In genomic region chr16:27547851-27548250, GRCh38 we compare ENCODE assay signal across 13 cellular contexts. TPM values are rescaled to one million over a fixed set of nuclear protein-coding genes. Genes with fewer than 3 reads are reported as not detected.
DNase-seq lines count a peak whose midpoint lies in the region; ATAC-seq, FAIRE-seq and TF ChIP-seq lines count a peak whose summit lies in the region.
"Had no signal": no experiment of that assay in that cellular context is flagged by ENCODE, and none has a peak within 500 bp of the region (broad histone marks: within the 10 kb centered on the region; RNA-seq: fewer than 3 reads in every experiment).

No MANE protein-coding gene starts in this region.

- peak overlapping the region; percentile 7 for H3K27ac Mint-ChIP-seq in central memory CD8-positive, alpha-beta T cell (ENCODE audit: low read depth)
- peak overlapping the region; percentile 45 to 100 for H3K27ac Mint-ChIP-seq in natural killer cell
- peak overlapping the region in 1 of 7 donors; percentile 22 for H3K27ac Mint-ChIP-seq in CD4-positive, alpha-beta memory T cell
- H3K27ac Mint-ChIP-seq: activated CD4-positive, alpha-beta T cell treated with anti-CD3 and anti-CD28 coated beads, Interleukin-2, amount 10 ng/mL, durations not matched to agents 7 days and 5 days had no signal

- TF ChIP-seq CTCF in HepG2 (CRISPR knock-in tag; IDR thresholded peaks at IDR 0.05) (no peak), right lobe of liver (IDR thresholded peaks at IDR 0.05) (no peak), natural killer cell (IDR thresholded peaks at IDR 0.05) (no peak), vagina (IDR thresholded peaks at IDR 0.05) (no peak)

- peak overlapping the region; percentile 87; the same call in 1 of the 2 replicates for H3K9ac ChIP-seq in HepG2 (ENCODE audit: insufficient read depth, low read depth, low read length)

- H3K36me3 ChIP-seq in HepG2 (replicated peaks in 1 of 2; ENCODE audit: control insufficient read depth in 1 of 2, insufficient read depth in 2 of 2, low read length in 2 of 2) (peaks cover 21 to 31% of the 10 kb centered on the region in 2 experiments), right lobe of liver (peaks cover 0 to 26% (median 9%) of the 10 kb centered on the region in 4 donors), vagina (peaks cover 0 to 28% of the 10 kb centered on the region in 2 donors)
- H3K36me3 ChIP-seq in CD4-positive, alpha-beta memory T cell (ENCODE audit: insufficient read depth, low read length) = peaks cover 29% of the 10 kb centered on the region

- H3K36me3 Mint-ChIP-seq in central memory CD8-positive, alpha-beta T cell (ENCODE audit: insufficient read depth) = peaks cover 39% of the 10 kb centered on the region
- H3K36me3 Mint-ChIP-seq in natural killer cell = peaks cover 14% of the 10 kb centered on the region
- H3K36me3 Mint-ChIP-seq in CD4-positive, alpha-beta memory T cell = peaks cover 22 to 40% of the 10 kb centered on the region in 2 donors

- TF ChIP-seq POLR2A in HepG2 (IDR thresholded peaks at IDR 0.05; ENCODE audit: insufficient read depth in 1 of 2, low read depth in 2 of 2, low read length in 2 of 2) (no peak), right lobe of liver (IDR thresholded peaks at IDR 0.05) (no peak), vagina (IDR thresholded peaks at IDR 0.05) (no peak)

- BruUV-seq in HepG2 (replicated peaks; lab: Mats Ljungman, UMichigan) = no TSS peak

- H3K4me3 ChIP-seq in HepG2 (replicated peaks in 1 of 3; ENCODE audit: insufficient read depth in 1 of 3, low read depth in 2 of 3, low read length in 3 of 3) = peak overlapping the region in 2 of 3 experiments; percentile 5 to 17; a peak in 1 of 6 replicates
- no peak overlapping the region for H3K4me3 ChIP-seq in right lobe of liver
- no peak overlapping the region for H3K4me3 ChIP-seq in vagina
- no peak overlapping the region for H3K4me3 ChIP-seq in CD4-positive, alpha-beta memory T cell (ENCODE audit: low read length in 2 of 2)

- H3K27ac ChIP-seq in HepG2 (ENCODE audit: extremely low read length, insufficient read depth, low read length) (no peak overlapping the region), right lobe of liver (no peak overlapping the region), vagina (peak overlapping the region; percentile 20)
- no peak overlapping the region for H3K27ac ChIP-seq in CD4-positive, alpha-beta memory T cell (ENCODE audit: low read depth, low read length)

- peak overlapping the region; percentile 99 for H3K4me3 Mint-ChIP-seq in central memory CD8-positive, alpha-beta T cell
- peak overlapping the region; percentile 6 for H3K4me3 Mint-ChIP-seq in natural killer cell
- peak overlapping the region in 2 of 8 donors; percentile 15 to 23 for H3K4me3 Mint-ChIP-seq in CD4-positive, alpha-beta memory T cell

- H3K9me3 Mint-ChIP-seq in central memory CD8-positive, alpha-beta T cell = no peaks in the 10 kb centered on the region
- no peaks in the 10 kb centered on the region for H3K9me3 Mint-ChIP-seq in natural killer cell
- peaks cover 0 to 2% (median 0%) of the 10 kb centered on the region in 8 donors for H3K9me3 Mint-ChIP-seq in CD4-positive, alpha-beta memory T cell
- H3K9me3 Mint-ChIP-seq: activated CD4-positive, alpha-beta T cell treated with anti-CD3 and anti-CD28 coated beads, Interleukin-2, amount 10 ng/mL, durations not matched to agents 7 days and 5 days; stimulated activated naive B cell treated with anti-CD40 and anti-IgM and Interleukin-4, amounts not matched to agents 10 μg/mL and 1 μg/mL and 100 μg/mL, for 72 hours had no signal

- H3K27me3 Mint-ChIP-seq in central memory CD8-positive, alpha-beta T cell = no peaks in the 10 kb centered on the region
- no peaks in the 10 kb centered on the region for H3K27me3 Mint-ChIP-seq in natural killer cell (ENCODE audit: low read depth in 2 of 2)
- no peaks in the 10 kb centered on the region for H3K27me3 Mint-ChIP-seq in CD4-positive, alpha-beta memory T cell
- H3K27me3 Mint-ChIP-seq: activated CD4-positive, alpha-beta T cell treated with anti-CD3 and anti-CD28 coated beads, Interleukin-2, amount 10 ng/mL, durations not matched to agents 7 days and 5 days; stimulated activated naive B cell treated with anti-CD40 and anti-IgM and Interleukin-4, amounts not matched to agents 10 μg/mL and 1 μg/mL and 100 μg/mL, for 72 hours had no signal

- peaks cover 56% of the 10 kb centered on the region for H3K4me1 Mint-ChIP-seq in central memory CD8-positive, alpha-beta T cell
- peaks cover 49 to 57% of the 10 kb centered on the region in 2 donors for H3K4me1 Mint-ChIP-seq in natural killer cell
- H3K4me1 Mint-ChIP-seq in CD4-positive, alpha-beta memory T cell = peaks cover 23 to 51% (median 39%) of the 10 kb centered on the region in 4 donors

- no peak for FAIRE-seq in HepG2 (lab: Jason Lieb, UNC)
- FAIRE-seq: kidney had no signal

- TF ChIP-seq RAD21 in HepG2 (CRISPR knock-in tag; IDR thresholded peaks at IDR 0.05) = no peak

- H4K20me1 ChIP-seq in HepG2 (ENCODE audit: insufficient read depth, low read length) = peaks cover 13% of the 10 kb centered on the region

- H3K79me2 ChIP-seq in HepG2 (ENCODE audit: insufficient read depth, low read length) = peaks cover 36% of the 10 kb centered on the region

- no peak overlapping the region for H2AFZ ChIP-seq in HepG2 (ENCODE audit: low read length)

- no peaks in the 10 kb centered on the region; a peak in 1 of 5 replicates for H3K27me3 ChIP-seq in HepG2 (ENCODE audit: control insufficient read depth in 1 of 2, insufficient read depth in 2 of 2, low read length in 2 of 2)
- no peaks in the 10 kb centered on the region for H3K27me3 ChIP-seq in right lobe of liver
- H3K27me3 ChIP-seq in vagina = no peaks in the 10 kb centered on the region
- H3K27me3 ChIP-seq in CD4-positive, alpha-beta memory T cell (ENCODE audit: insufficient read depth, low read length) = no peaks in the 10 kb centered on the region

- H3K9me3 ChIP-seq in HepG2 (ENCODE audit: low read length) = no peaks in the 10 kb centered on the region
- no peaks in the 10 kb centered on the region for H3K9me3 ChIP-seq in right lobe of liver
- H3K9me3 ChIP-seq in vagina = no peaks in the 10 kb centered on the region
- H3K9me3 ChIP-seq in CD4-positive, alpha-beta memory T cell (ENCODE audit: control insufficient read depth in 1 of 2, low read length in 2 of 2) = no peaks in the 10 kb centered on the region

- CTCF ChIA-PET in HepG2 (lab: Yijun Ruan, JAX; ENCODE audit: low intra/inter-chr PET ratio, low total read pairs) = no interaction called here
- CTCF ChIA-PET in CD4-positive, alpha-beta memory T cell (lab: Charles Lee; ENCODE audit: partially characterized antibody) = no interaction called here

- DNase-seq in HepG2 (ENCODE audit: low spot score) (no peak), right lobe of liver (no peak), natural killer cell (no peak), vagina (ENCODE audit: extremely low spot score in 2 of 2) (no peak), germinal center (ENCODE audit: low spot score) (no peak)
- no peak for DNase-seq in central memory CD8-positive, alpha-beta T cell (ENCODE audit: low spot score in 2 of 2)
- no peak for DNase-seq in CD4-positive, alpha-beta memory T cell
- DNase-seq in activated CD8-positive, alpha-beta memory T cell treated with anti-CD3 and anti-CD28 coated beads, Interleukin-2, amount 50 U/mL, for 48 hours = no peak
- DNase-seq: activated CD4-positive, alpha-beta T cell treated with anti-CD3 and anti-CD28 coated beads, Interleukin-2, amount 10 ng/mL, durations not matched to agents 7 days and 5 days; activated T-cell treated with anti-CD3 and anti-CD28 coated beads, Interleukin-2, amount 50 U/mL, for 1 hour; kidney; NCI-H1092; stimulated activated naive B cell treated with anti-CD40 and anti-IgM and Interleukin-4, amounts not matched to agents 10 μg/mL and 1 μg/mL and 100 μg/mL, for 72 hours had no signal

- TF ChIP-seq EP300 in HepG2 (IDR thresholded peaks at IDR 0.05; ENCODE audit: low read depth in 2 of 2, low read length in 2 of 2) (no peak), HepG2 (CRISPR knock-in tag; IDR thresholded peaks at IDR 0.05; ENCODE audit: borderline replicate concordance) (no peak)

- ATAC-seq in HepG2 (no peak), right lobe of liver (no peak), natural killer cell (no peak)
- ATAC-seq in central memory CD8-positive, alpha-beta T cell (replicated peaks; ENCODE audit: extremely low read depth, poor library complexity, severe bottlenecking) = no peak
- ATAC-seq: stimulated activated naive B cell treated with anti-CD40 and anti-IgM and Interleukin-4, amounts not matched to agents 10 μg/mL and 1 μg/mL and 100 μg/mL, for 72 hours had no signal

- WGBS in HepG2 (ENCODE audit: low lambda C conversion rate) = 90% methylated on average over 2 of the region's 2 CpGs
- WGBS in right lobe of liver (ENCODE audit: insufficient coverage, low coverage, low lambda C conversion rate, missing lambda C conversion rate) = 85% methylated on average over 2 of the region's 2 CpGs

- intact Hi-C loops in HepG2 (cut with micrococcal nuclease; ENCODE audit: unreplicated experiment) (no loop called here), right lobe of liver (cut with DNase I) (no loop called here), natural killer cell (cut with micrococcal nuclease) (no loop called here), vagina (cut with DNase I) (no loop called here)
- intact Hi-C loops in CD4-positive, alpha-beta memory T cell (cut with micrococcal nuclease) = no loop called here

- POLR2A ChIA-PET in HepG2 (lab: Yijun Ruan, JAX) = no interaction called here
- POLR2A ChIA-PET in CD4-positive, alpha-beta memory T cell (lab: Charles Lee; ENCODE audit: partially characterized antibody) = no interaction called here

- H3K4me2 ChIP-seq in HepG2 (ENCODE audit: low read depth, low read length) = peak overlapping the region; percentile 84

- H3K4me1 ChIP-seq in HepG2 (ENCODE audit: insufficient read depth, low read length) (peaks cover 34% of the 10 kb centered on the region), right lobe of liver (peaks cover 0 to 16% (median 5%) of the 10 kb centered on the region in 4 donors), vagina (peaks cover 54% of the 10 kb centered on the region)
- peaks cover 40% of the 10 kb centered on the region for H3K4me1 ChIP-seq in CD4-positive, alpha-beta memory T cell (ENCODE audit: insufficient read depth, low read length)

- in situ Hi-C loops in HepG2 (cut with HindIII; ENCODE audit: extremely low pct_ligation_motif_present, low pct_unique_long_range_greater_than_20kb) = no loop called here

RNA-seq across cellular contexts. Expression of gene GTF3C1, which starts 1.9 kb away (rescaled TPM):
- total RNA-seq in HepG2 (2016; rRNA removed; fragmentation: Illumina TruSeq; extraction: Trizol) (44.9 and 72.7 TPM in 2 replicates), right lobe of liver (10 to 100 TPM; 25.3 to 53.3 (median 26.9) TPM), natural killer cell (100 to 1,000 TPM; 111 to 160 (median 125) TPM), vagina (133 TPM)
- 15.7 and 16.0 TPM in 2 replicates for total RNA-seq in HepG2 (2016; cell fraction: cytosol; rRNA removed; fragmentation: Illumina TruSeq; extraction: Trizol; ENCODE audit: low read depth)
- total RNA-seq in HepG2 (2016; cell fraction: insoluble cytoplasmic fraction; rRNA removed; fragmentation: Illumina TruSeq; extraction: Trizol) = 34.4 and 74.8 TPM in 2 replicates
- total RNA-seq in HepG2 (2016; cell fraction: membrane; rRNA removed; fragmentation: Illumina TruSeq; extraction: Trizol) = 23.3 and 26.6 TPM in 2 replicates
- total RNA-seq in HepG2 (2016; cell fraction: nucleus; rRNA removed; fragmentation: Illumina TruSeq; extraction: Trizol) = 94.4 and 99.1 TPM in 2 replicates
- 29.2 and 36.7 TPM in 2 replicates for polyA plus RNA-seq in HepG2 (2011; rRNA removed)
- 23.4 and 32.3 TPM in 2 replicates for polyA plus RNA-seq in HepG2 (2011; cell fraction: cytosol; rRNA removed)
- polyA plus RNA-seq in HepG2 (2011; cell fraction: nucleus; rRNA removed) = 116 and 121 TPM in 2 replicates
- 36.5 and 37.3 TPM in 2 replicates for polyA plus RNA-seq in HepG2 (2012)
- polyA plus RNA-seq in HepG2 (2016; cell fraction: cytosol; fragmentation: Illumina TruSeq; extraction: Trizol; ENCODE audit: low read depth) = 7.7 TPM in 2 replicates
- 36.4 and 43.1 TPM in 2 replicates for polyA plus RNA-seq in HepG2 (2016; cell fraction: insoluble cytoplasmic fraction; fragmentation: Illumina TruSeq; extraction: Trizol; ENCODE audit: low read depth)
- 12.2 and 12.6 TPM in 2 replicates for polyA plus RNA-seq in HepG2 (2016; cell fraction: membrane; fragmentation: Illumina TruSeq; extraction: Trizol; ENCODE audit: low read depth)
- 147 and 157 TPM in 2 replicates for polyA plus RNA-seq in HepG2 (2016; cell fraction: nucleus; fragmentation: Illumina TruSeq; extraction: Trizol; ENCODE audit: insufficient read depth, low read depth)
- polyA minus RNA-seq in HepG2 (2011; rRNA and poly(A)+ RNA removed; ENCODE audit: low replicate concordance) = 64.4 and 114 TPM in 2 replicates
- 73.8 and 74.4 TPM in 2 replicates for polyA minus RNA-seq in HepG2 (2011; cell fraction: cytosol; rRNA and poly(A)+ RNA removed)
- polyA minus RNA-seq in HepG2 (2011; cell fraction: nucleus; rRNA and poly(A)+ RNA removed) = 75.6 and 96.5 TPM in 2 replicates
- total RNA-seq in CD4-positive, alpha-beta memory T cell = 10 to 100 TPM; 48.9 to 53.1 TPM
- polyA plus RNA-seq in CD4-positive, alpha-beta memory T cell = 10 to 100 TPM in 1 of 2 donors, 1 to 10 TPM in 1; 4.8 to 30.1 TPM

RNA-seq across cellular contexts. Expression of gene KATNIP, which starts 2.1 kb away (rescaled TPM):
- 11.8 and 12.0 TPM in 2 replicates for total RNA-seq in HepG2 (2016; rRNA removed; fragmentation: Illumina TruSeq; extraction: Trizol)
- total RNA-seq in HepG2 (2016; cell fraction: cytosol; rRNA removed; fragmentation: Illumina TruSeq; extraction: Trizol; ENCODE audit: low read depth) = 1.4 and 2.9 TPM in 2 replicates
- 11.9 and 13.3 TPM in 2 replicates for total RNA-seq in HepG2 (2016; cell fraction: insoluble cytoplasmic fraction; rRNA removed; fragmentation: Illumina TruSeq; extraction: Trizol)
- total RNA-seq in HepG2 (2016; cell fraction: membrane; rRNA removed; fragmentation: Illumina TruSeq; extraction: Trizol) = 3.3 and 4.4 TPM in 2 replicates
- total RNA-seq in HepG2 (2016; cell fraction: nucleus; rRNA removed; fragmentation: Illumina TruSeq; extraction: Trizol) = 19.2 and 23.9 TPM in 2 replicates
- polyA plus RNA-seq in HepG2 (2011; rRNA removed) = 9.7 and 13.1 TPM in 2 replicates
- 4.9 and 5.9 TPM in 2 replicates for polyA plus RNA-seq in HepG2 (2011; cell fraction: cytosol; rRNA removed)
- 69.4 and 79.1 TPM in 2 replicates for polyA plus RNA-seq in HepG2 (2011; cell fraction: nucleus; rRNA removed)
- polyA plus RNA-seq in HepG2 (2012) = 7.3 and 9.1 TPM in 2 replicates
- 0.67 and 0.72 TPM in 2 replicates for polyA plus RNA-seq in HepG2 (2016; cell fraction: cytosol; fragmentation: Illumina TruSeq; extraction: Trizol; ENCODE audit: low read depth)
- polyA plus RNA-seq in HepG2 (2016; cell fraction: insoluble cytoplasmic fraction; fragmentation: Illumina TruSeq; extraction: Trizol; ENCODE audit: low read depth) = 5.8 and 8.3 TPM in 2 replicates
- polyA plus RNA-seq in HepG2 (2016; cell fraction: membrane; fragmentation: Illumina TruSeq; extraction: Trizol; ENCODE audit: low read depth) = 0.84 and 1.0 TPM in 2 replicates
- 26.4 and 32.6 TPM in 2 replicates for polyA plus RNA-seq in HepG2 (2016; cell fraction: nucleus; fragmentation: Illumina TruSeq; extraction: Trizol; ENCODE audit: insufficient read depth, low read depth)
- 14.8 and 27.4 TPM in 2 replicates for polyA minus RNA-seq in HepG2 (2011; rRNA and poly(A)+ RNA removed; ENCODE audit: low replicate concordance)
- 5.6 and 7.6 TPM in 2 replicates for polyA minus RNA-seq in HepG2 (2011; cell fraction: cytosol; rRNA and poly(A)+ RNA removed)
- 46.9 and 47.9 TPM in 2 replicates for polyA minus RNA-seq in HepG2 (2011; cell fraction: nucleus; rRNA and poly(A)+ RNA removed)
- 10 to 100 TPM in 1 of 6 experiments, 1 to 10 TPM in 5; 6.1 to 10.2 (median 7.6) TPM for total RNA-seq in right lobe of liver
- 10 to 100 TPM; 32.6 to 38.4 (median 32.7) TPM for total RNA-seq in natural killer cell
- 27.0 TPM for total RNA-seq in vagina
- total RNA-seq in CD4-positive, alpha-beta memory T cell = 10 to 100 TPM; 18.4 to 22.9 TPM
- 1 to 10 TPM in 1 of 2 donors, under 1 TPM in 1; 0.31 to 7.4 TPM for polyA plus RNA-seq in CD4-positive, alpha-beta memory T cell

Comparison
In these comparisons a context has a peak if more than half of its experiments do, and no peak if none do; other contexts are left out.
1. H3K4me3 ChIP-seq: peak in HepG2 (2 of 3); none in right lobe of liver (0 of 3), vagina (0 of 2) and CD4-positive, alpha-beta memory T cell (0 of 2).